20 cellular contexts compared by ENCODE assay signal in genomic region chr9:96209407-96210031, GRCh38.
DNase-seq lines count a peak whose midpoint lies in the region; ATAC-seq, FAIRE-seq and TF ChIP-seq lines count a peak whose summit lies in the region.
"Had no signal": no experiment of that assay in that cellular context is flagged by ENCODE, and none has a peak within 500 bp of the region (broad histone marks: within the 10 kb centered on the region; RNA-seq: fewer than 3 reads in every experiment).

No MANE protein-coding gene starts in this region.

- CTCF ChIA-PET in GM12878 (lab: Yijun Ruan, JAX): interaction anchor here (0.6 to 1.6 kb wide), 4 partner anchors 8 to 322 kb away, joined by 3 to 8 read pairs (median 4); no protein-coding TSS in a partner anchor
- CTCF ChIA-PET in HEK293T (lab: Yijun Ruan, JAX): interaction anchor here (0.7 kb wide), 1 partner anchor 24 kb away, joined by 3 read pairs; no protein-coding TSS in a partner anchor

- H2AFZ ChIP-seq in GM23248 (no peak overlapping the region), GM12878 (ENCODE audit: control insufficient read depth, low read depth, low read length) (no peak overlapping the region), hepatocyte (no peak overlapping the region)

- peak overlapping the region; percentile 72 for H3K27ac ChIP-seq in GM23248
- H3K27ac ChIP-seq in GM12878 (ENCODE audit: control insufficient read depth, insufficient read depth): no peak overlapping the region
- H3K27ac ChIP-seq in hepatocyte: no peak overlapping the region
- no peak overlapping the region for H3K27ac ChIP-seq in effector memory CD4-positive, alpha-beta T cell (ENCODE audit: insufficient read depth, low read length, poor library complexity, severe bottlenecking)
- H3K27ac ChIP-seq: epithelial cell of prostate, left lung, prostate gland, SJCRH30 had no signal

- RAD21 ChIA-PET in GM12878 (lab: Charles Lee; ENCODE audit: unreplicated experiment): no interaction called here

- no peaks in the 10 kb centered on the region for H3K9me3 ChIP-seq in GM23248 (ENCODE audit: low read depth)
- H3K9me3 ChIP-seq in GM12878 (replicated peaks; ENCODE audit: control insufficient read depth, insufficient read depth, low read length): no peaks in the 10 kb centered on the region; the same call in 2 of the 3 replicates
- no peaks in the 10 kb centered on the region for H3K9me3 ChIP-seq in hepatocyte (ENCODE audit: low read depth)
- no peaks in the 10 kb centered on the region for H3K9me3 ChIP-seq in effector memory CD4-positive, alpha-beta T cell (ENCODE audit: control insufficient read depth, low read length)
- H3K9me3 ChIP-seq: Caco-2, prostate gland had no signal

- no peak for TF ChIP-seq CTCF in GM12878 (IDR thresholded peaks at IDR 0.05 in 2 of 3, conservative IDR thresholded peaks at IDR 0.05 in 1 of 3; ENCODE audit: control insufficient read depth in 2 of 3, extremely low read depth in 1 of 3, insufficient read depth in 1 of 3, low read depth in 3 of 3, low read length in 3 of 3)
- TF ChIP-seq CTCF in hepatocyte (IDR thresholded peaks at IDR 0.05; ENCODE audit: poor library complexity): no peak

- H4K20me1 ChIP-seq in GM23248 (ENCODE audit: insufficient read depth): no peaks in the 10 kb centered on the region
- H4K20me1 ChIP-seq in GM12878 (ENCODE audit: control insufficient read depth, insufficient read depth): no peaks in the 10 kb centered on the region
- no peaks in the 10 kb centered on the region for H4K20me1 ChIP-seq in hepatocyte (ENCODE audit: insufficient read depth, poor library complexity, severe bottlenecking)

- H3K36me3 ChIP-seq in GM23248 (ENCODE audit: low read depth) (no peaks in the 10 kb centered on the region), GM12878 (ENCODE audit: control insufficient read depth in 2 of 2, insufficient read depth in 2 of 2, low read length in 1 of 2) (no peaks in the 10 kb centered on the region), hepatocyte (replicated peaks; ENCODE audit: insufficient read depth, low read depth) (no peaks in the 10 kb centered on the region)
- H3K36me3 ChIP-seq in effector memory CD4-positive, alpha-beta T cell (ENCODE audit: control insufficient read depth, insufficient read depth, low read length): no peaks in the 10 kb centered on the region
- H3K36me3 ChIP-seq: left lung, prostate gland, SJCRH30 had no signal

- H3K79me2 ChIP-seq in GM23248 (ENCODE audit: insufficient read depth) (no peaks in the 10 kb centered on the region), GM12878 (ENCODE audit: control insufficient read depth, insufficient read depth, low read length) (no peaks in the 10 kb centered on the region), hepatocyte (no peaks in the 10 kb centered on the region)

- intact Hi-C loops in GM12878 (cut with micrococcal nuclease; ENCODE audit: unreplicated experiment): loop anchor here (10.0 kb wide), 4 partner anchors 145 to 1525 kb away; no protein-coding TSS in a partner anchor

- WGBS in GM23248 (ENCODE audit: low coverage in 1 of 2, low lambda C conversion rate in 2 of 2, missing lambda C conversion rate in 2 of 2), 2 experiments: 13 to 19% methylated on average over 4 of the region's 4 CpGs
- WGBS in GM12878 (ENCODE audit: insufficient coverage, insufficient replicate concordance, low lambda C conversion rate, missing lambda C conversion rate): 19% methylated on average over 4 of the region's 4 CpGs
- WGBS in hepatocyte (ENCODE audit: low lambda C conversion rate, missing lambda C conversion rate): 81% methylated on average over 4 of the region's 4 CpGs

- H3K4me1 ChIP-seq in GM23248 (ENCODE audit: insufficient read depth) (peaks cover 13% of the 10 kb centered on the region), GM12878 (ENCODE audit: control insufficient read depth, insufficient read depth, low read length) (no peaks in the 10 kb centered on the region), hepatocyte (ENCODE audit: insufficient read depth) (peaks cover 3% of the 10 kb centered on the region)
- no peaks in the 10 kb centered on the region for H3K4me1 ChIP-seq in effector memory CD4-positive, alpha-beta T cell (ENCODE audit: control insufficient read depth, insufficient read depth, low read length, poor library complexity, severe bottlenecking)
- H3K4me1 ChIP-seq: Caco-2, left lung, prostate gland had no signal

- FAIRE-seq in GM12878 (lab: Jason Lieb, UNC): peak; percentile 23
- FAIRE-seq: GM18507 had no signal

- in situ Hi-C loops in GM23248 (cut with MboI) (loop anchor here (25.0 kb wide), 1 partner anchor 472 kb away; no protein-coding TSS in a partner anchor), GM12878 (cut with MboI) (loop anchor here (25.0 kb wide), 1 partner anchor 1522 kb away; no protein-coding TSS in a partner anchor)

- SMC1A ChIA-PET in GM12878 (lab: Charles Lee; ENCODE audit: uncharacterized antibody, unreplicated experiment): interaction anchor here (0.7 to 1.6 kb wide), 2 partner anchors 17 to 554 kb away, joined by 3 read pairs; no protein-coding TSS in a partner anchor

- peaks cover 9% of the 10 kb centered on the region for H3F3A ChIP-seq in GM23248 (ENCODE audit: insufficient read depth)

- DNase-seq in A172 (ENCODE audit: low spot score) (peak; percentile 83), GM23248 (peak; percentile 96), GM12878 (ENCODE audit: low read depth, low spot score) (no peak), hepatocyte (ENCODE audit: low spot score) (peak; percentile 23), HEK293T (ENCODE audit: extremely low spot score) (no peak)
- no peak for DNase-seq in effector memory CD4-positive, alpha-beta T cell
- DNase-seq in activated CD4-positive, CD25-positive, alpha-beta regulatory T cell (lab: John Stamatoyannopoulos, UW): no peak
- DNase-seq: ACHN; activated CD4-positive, alpha-beta T cell treated with anti-CD3 and anti-CD28 coated beads for 4 hours; activated naive CD8-positive, alpha-beta T cell treated with anti-CD3 and anti-CD28 coated beads, Interleukin-2, amount 10 ng/mL, durations not matched to agents 7 days and 5 days; activated T-cell treated with anti-CD3 and anti-CD28 coated beads, Interleukin-2, amount 50 U/mL, for 24 hours; Caco-2; left lung; naive thymus-derived CD4-positive, alpha-beta T cell; SJCRH30; stimulated activated CD4-positive, alpha-beta T cell treated with anti-CD3 and anti-CD28 coated beads, Interleukin-15, amount 100 ng/mL, for 24 hours had no signal

- POLR2A ChIA-PET in GM12878 (lab: Charles Lee): no interaction called here
- POLR2A ChIA-PET in HEK293T (lab: Yijun Ruan, JAX): no interaction called here

- TF ChIP-seq POLR2A in GM12878 (IDR thresholded peaks at IDR 0.05; ENCODE audit: low read depth, low read length): no peak

- H3K9me2 ChIP-seq in GM23248 (ENCODE audit: insufficient read depth): no peaks in the 10 kb centered on the region
- no peaks in the 10 kb centered on the region for H3K9me2 ChIP-seq in hepatocyte (replicated peaks; ENCODE audit: insufficient read depth)

- peak overlapping the region; percentile 43 for H3K4me2 ChIP-seq in GM23248 (ENCODE audit: unreplicated experiment)
- H3K4me2 ChIP-seq in GM12878 (ENCODE audit: control insufficient read depth, insufficient read depth): no peak overlapping the region
- no peak overlapping the region for H3K4me2 ChIP-seq in hepatocyte

- no peak overlapping the region for H3K4me3 ChIP-seq in GM23248
- H3K4me3 ChIP-seq in GM12878: no peak overlapping the region
- no peak overlapping the region for H3K4me3 ChIP-seq in hepatocyte
- H3K4me3 ChIP-seq in effector memory CD4-positive, alpha-beta T cell (ENCODE audit: insufficient read depth, low read depth, low read length, poor library complexity, severe bottlenecking): no peak overlapping the region
- H3K4me3 ChIP-seq: left lung, prostate gland, SJCRH30 had no signal

- no peak for TF ChIP-seq RAD21 in GM12878 (IDR thresholded peaks at IDR 0.05; ENCODE audit: insufficient read depth, low read depth, low read length)

- H3K9ac ChIP-seq in GM23248 (peak overlapping the region; percentile 45; the same call in 1 of the 2 replicates), GM12878 (ENCODE audit: control insufficient read depth, insufficient read depth, low read length) (no peak overlapping the region)

- no peak for ATAC-seq in GM12878
- no peak for ATAC-seq in HG03097 (IDR thresholded peaks at IDR 0.05; ENCODE audit: low FRiP score, unreplicated experiment)
- ATAC-seq: left lung; naive thymus-derived CD4-positive, alpha-beta T cell had no signal

- BruUV-seq in GM12878 (replicated peaks; lab: Mats Ljungman, UMichigan): no TSS peak

- TF ChIP-seq EP300 in GM12878 (IDR thresholded peaks at IDR 0.05; ENCODE audit: borderline replicate concordance in 1 of 2, control insufficient read depth in 1 of 2, low read depth in 2 of 2, low read length in 2 of 2): no peak

- peaks cover 22% of the 10 kb centered on the region; the same call in 1 of the 2 replicates for H3K27me3 ChIP-seq in GM23248 (replicated peaks; ENCODE audit: insufficient read depth)
- peaks cover 0 to 2% of the 10 kb centered on the region in 2 experiments; a peak in 1 of 4 replicates for H3K27me3 ChIP-seq in GM12878 (replicated peaks in 1 of 2; ENCODE audit: control insufficient read depth in 2 of 2, insufficient read depth in 2 of 2, low read length in 1 of 2)
- H3K27me3 ChIP-seq in hepatocyte: no peaks in the 10 kb centered on the region
- no peaks in the 10 kb centered on the region for H3K27me3 ChIP-seq in effector memory CD4-positive, alpha-beta T cell (replicated peaks; ENCODE audit: control insufficient read depth, insufficient read depth, low read length, poor library complexity, severe bottlenecking)
- H3K27me3 ChIP-seq: SJCRH30 had no signal

TF ChIP-seq in GM12878, 131 proteins besides CTCF, POLR2A, EP300 and RAD21 (continues in another document):
- TF ChIP-seq CBFB (IDR thresholded peaks at IDR 0.05; ENCODE audit: low read depth) (no peak), JUNB (IDR thresholded peaks at IDR 0.05) (no peak), SREBF1 (IDR thresholded peaks at IDR 0.05; ENCODE audit: low read length) (no peak), CEBPB (IDR thresholded peaks at IDR 0.05; ENCODE audit: borderline replicate concordance in 1 of 2, low read depth in 2 of 2, low read length in 2 of 2) (no peak), PAX8 (IDR thresholded peaks at IDR 0.05) (no peak), MTA3 (IDR thresholded peaks at IDR 0.05; ENCODE audit: borderline replicate concordance, low read length) (no peak), GABPA (IDR thresholded peaks at IDR 0.05; ENCODE audit: low read depth) (no peak), POLR2AphosphoS2 (IDR thresholded peaks at IDR 0.05; ENCODE audit: low read depth, low read length) (no peak)

TF ChIP-seq in HEK293T, 16 proteins besides CTCF, POLR2A, EP300 and RAD21 (continues in another document):
- TF ChIP-seq FOXA1 (IDR thresholded peaks at IDR 0.05) (no peak), HDGF (IDR thresholded peaks at IDR 0.05; ENCODE audit: borderline replicate concordance) (no peak), TARDBP (IDR thresholded peaks at IDR 0.05) (no peak), FOXM1 (IDR thresholded peaks at IDR 0.05; ENCODE audit: borderline replicate concordance) (no peak), FOXK2 (IDR thresholded peaks at IDR 0.05) (no peak), SUZ12 (IDR thresholded peaks at IDR 0.05) (no peak), ZNF384 (IDR thresholded peaks at IDR 0.05) (no peak), CTBP1 (IDR thresholded peaks at IDR 0.05; ENCODE audit: borderline replicate concordance) (no peak), SP1 (IDR thresholded peaks at IDR 0.05) (no peak), ELF4 (IDR thresholded peaks at IDR 0.05) (no peak)

Comparison
In these comparisons a context has a peak if more than half of its experiments do, and no peak if none do; other contexts are left out.
1. DNase-seq: peak in A172 (single experiment), GM23248 (single experiment) and hepatocyte (single experiment); none in GM12878 (single experiment), effector memory CD4-positive, alpha-beta T cell (0 of 3), HEK293T (single experiment) and activated CD4-positive, CD25-positive, alpha-beta regulatory T cell (0 of 4).